ENCODE assay signal across 8 cellular contexts in genomic region chr19:42113641-42114348, GRCh38. TPM values are rescaled to one million over a fixed set of nuclear protein-coding genes. Genes with fewer than 3 reads are reported as not detected.
DNase-seq lines count a peak whose midpoint lies in the region; TF ChIP-seq lines count a peak whose summit lies in the region.

No MANE protein-coding gene starts in this region.

- DNase-seq in activated CD4-positive, alpha-beta T cell treated with anti-CD3 and anti-CD28 coated beads, Interleukin-2, amount 10 ng/mL, durations not matched to agents 24 days and 14 days: no peak
- no peak for DNase-seq in activated CD4-positive, alpha-beta T cell treated with anti-CD3 and anti-CD28 coated beads for 4 hours
- DNase-seq in HFF-Myc (ENCODE audit: extremely low read depth, low read depth) (peak; percentile 93), NCI-H2227 treated with DMSO at 0.1 percent for 48 hours (lab: John Stamatoyannopoulos, UW) (peak; percentile 62), myocyte (ENCODE audit: low read depth) (peak; percentile 67), occipital lobe (lab: John Stamatoyannopoulos, UW) (no peak)
- DNase-seq in stimulated activated CD4-positive, alpha-beta T cell treated with anti-CD3 and anti-CD28 coated beads, Interleukin-2, amount 100 ng/mL, for 24 hours: no peak

- H3K27me3 Mint-ChIP-seq in activated CD4-positive, alpha-beta T cell treated with anti-CD3 and anti-CD28 coated beads, Interleukin-2, amount 10 ng/mL, durations not matched to agents 24 days and 14 days: no peaks in the 10 kb centered on the region
- H3K27me3 Mint-ChIP-seq in brain: no peaks in the 10 kb centered on the region

- H3K4me3 ChIP-seq in HFF-Myc (replicated peaks; ENCODE audit: low read depth, low read length): 0 out of 2 replicates have a peak overlapping the region, but pooled peaks have one; percentile 1

- TF ChIP-seq CTCF in HFF-Myc (IDR thresholded peaks at IDR 0.05; ENCODE audit: low read depth, low read length, missing control alignments) (peak; percentile 63), brain (conservative IDR thresholded peaks at IDR 0.05) (no peak)

- peaks cover 47% of the 10 kb centered on the region for H3K4me1 Mint-ChIP-seq in activated CD4-positive, alpha-beta T cell treated with anti-CD3 and anti-CD28 coated beads, Interleukin-2, amount 10 ng/mL, durations not matched to agents 24 days and 14 days
- peaks cover 22% of the 10 kb centered on the region for H3K4me1 Mint-ChIP-seq in brain

- peak overlapping the region; percentile 42 for H3K27ac Mint-ChIP-seq in activated CD4-positive, alpha-beta T cell treated with anti-CD3 and anti-CD28 coated beads, Interleukin-2, amount 10 ng/mL, durations not matched to agents 24 days and 14 days
- peak overlapping the region in 3 of 5 experiments; percentile 13 to 87 (median 71) for H3K27ac Mint-ChIP-seq in brain

- no peaks in the 10 kb centered on the region for H3K9me3 Mint-ChIP-seq in activated CD4-positive, alpha-beta T cell treated with anti-CD3 and anti-CD28 coated beads, Interleukin-2, amount 10 ng/mL, durations not matched to agents 24 days and 14 days
- H3K9me3 Mint-ChIP-seq in brain: peaks cover 0 to 2% (median 0%) of the 10 kb centered on the region in 5 experiments

- intact Hi-C loops in activated CD4-positive, alpha-beta T cell treated with anti-CD3 and anti-CD28 coated beads, Interleukin-2, amount 10 ng/mL, durations not matched to agents 24 days and 14 days (cut with micrococcal nuclease): loop anchor here (1.0 kb wide), 1 partner anchor 8 kb away; no protein-coding TSS in a partner anchor

- peaks cover 74% of the 10 kb centered on the region for H3K36me3 Mint-ChIP-seq in activated CD4-positive, alpha-beta T cell treated with anti-CD3 and anti-CD28 coated beads, Interleukin-2, amount 10 ng/mL, durations not matched to agents 24 days and 14 days (ENCODE audit: low read depth)
- H3K36me3 Mint-ChIP-seq in brain: peaks cover 5% of the 10 kb centered on the region

- H3K4me3 Mint-ChIP-seq in activated CD4-positive, alpha-beta T cell treated with anti-CD3 and anti-CD28 coated beads, Interleukin-2, amount 10 ng/mL, durations not matched to agents 24 days and 14 days: no peak overlapping the region
- H3K4me3 Mint-ChIP-seq in brain: no peak overlapping the region

RNA-seq across cellular contexts. Expression of gene POU2F2, which starts 18.5 kb away (rescaled TPM):
- 71.5 and 72.0 TPM in 2 replicates for total RNA-seq in activated CD4-positive, alpha-beta T cell treated with anti-CD3 and anti-CD28 coated beads, Interleukin-2, amount 10 ng/mL, durations not matched to agents 24 days and 14 days
- 6.9 TPM for polyA plus RNA-seq in brain (ENCODE audit: insufficient read depth, low read depth, low replicate concordance)
- total RNA-seq in myocyte (0.03 TPM in 1 of 2 replicates, not detected in the other), occipital lobe (3.0 TPM)
- 0.18 TPM for polyA plus RNA-seq in myocyte (2012)

RNA-seq across cellular contexts. Expression of gene ZNF574, which starts 37.8 kb away (rescaled TPM):
- total RNA-seq in activated CD4-positive, alpha-beta T cell treated with anti-CD3 and anti-CD28 coated beads, Interleukin-2, amount 10 ng/mL, durations not matched to agents 24 days and 14 days: 16.7 and 18.5 TPM in 2 replicates
- 17.8 TPM for polyA plus RNA-seq in brain (ENCODE audit: insufficient read depth, low read depth, low replicate concordance)
- total RNA-seq in myocyte (18.6 and 20.1 TPM in 2 replicates), occipital lobe (11.1 TPM)
- 10.7 TPM for polyA plus RNA-seq in myocyte (2012)

RNA-seq across cellular contexts. Expression of gene GRIK5, which starts 43.8 kb away (rescaled TPM):
- total RNA-seq in activated CD4-positive, alpha-beta T cell treated with anti-CD3 and anti-CD28 coated beads, Interleukin-2, amount 10 ng/mL, durations not matched to agents 24 days and 14 days: 3.9 and 4.9 TPM in 2 replicates
- 56.5 TPM for polyA plus RNA-seq in brain (ENCODE audit: insufficient read depth, low read depth, low replicate concordance)
- total RNA-seq in myocyte (0.13 TPM in 1 of 2 replicates, not detected in the other), occipital lobe (20.0 TPM)
- polyA plus RNA-seq in myocyte (2012): 0.20 TPM

Comparison
In these comparisons a context has a peak if more than half of its experiments do, and no peak if none do; other contexts are left out.
1. DNase-seq: peak in HFF-Myc (single experiment), NCI-H2227 treated with DMSO at 0.1 percent for 48 hours (single experiment) and myocyte (single experiment); none in activated CD4-positive, alpha-beta T cell treated with anti-CD3 and anti-CD28 coated beads, Interleukin-2, amount 10 ng/mL, durations not matched to agents 24 days and 14 days (single experiment), activated CD4-positive, alpha-beta T cell treated with anti-CD3 and anti-CD28 coated beads for 4 hours (0 of 2), stimulated activated CD4-positive, alpha-beta T cell treated with anti-CD3 and anti-CD28 coated beads, Interleukin-2, amount 100 ng/mL, for 24 hours (0 of 2) and occipital lobe (single experiment).
2. RNA of gene POU2F2, which starts 18.5 kb away (total RNA-seq): 71.5 to 72.0 TPM in activated CD4-positive, alpha-beta T cell treated with anti-CD3 and anti-CD28 coated beads, Interleukin-2, amount 10 ng/mL, durations not matched to agents 24 days and 14 days; 3.0 TPM in occipital lobe (single experiment) and 0.03 TPM in myocyte; every median in the first group is over 10 times any median in the second.